Comparison of ENCODE assay signal across 25 cellular contexts in the genomic region with DNA sequence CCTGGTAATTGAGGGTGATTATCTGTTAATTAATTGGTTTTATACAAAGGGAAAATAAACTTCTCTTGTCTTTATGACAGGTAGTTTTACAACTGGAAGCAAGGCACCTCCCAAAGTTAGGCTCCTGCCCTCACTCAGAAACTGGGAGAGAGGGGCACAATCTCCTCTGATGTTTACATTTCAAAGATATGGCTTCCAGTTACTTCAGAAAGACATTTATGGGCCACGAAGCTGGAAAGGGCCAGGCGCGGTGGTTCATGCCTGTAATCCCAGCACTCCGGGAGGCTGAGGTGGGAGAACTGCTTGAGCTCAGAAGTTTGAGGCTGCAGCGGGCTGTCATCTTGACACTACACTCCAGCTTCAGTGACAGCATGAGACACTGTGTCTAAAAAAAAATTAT.
"Had no signal": no experiment of that assay in that cellular context is flagged by ENCODE, and none has a peak within 500 bp of the region (broad histone marks: within the 10 kb centered on the region; RNA-seq: fewer than 3 reads in every experiment).

No MANE protein-coding gene starts in this region.

- H3K9me3 Mint-ChIP-seq: immature natural killer cell; mesothelial cell of epicardium; naive B cell; naive thymus-derived CD8-positive, alpha-beta T cell had no signal

- H3K36me3 Mint-ChIP-seq: immature natural killer cell; mesothelial cell of epicardium; naive thymus-derived CD8-positive, alpha-beta T cell had no signal

- H3K4me1 ChIP-seq: esophagus muscularis mucosa, foreskin keratinocyte, gastroesophageal sphincter had no signal

- H3K27ac Mint-ChIP-seq: mesothelial cell of epicardium; naive thymus-derived CD8-positive, alpha-beta T cell had no signal

- H3K79me2 ChIP-seq: hepatocyte had no signal

- H3K4me2 ChIP-seq: hepatocyte had no signal

- DNase-seq: dermis blood vessel endothelial cell; dorsolateral prefrontal cortex; effector CD4-positive, alpha-beta T cell; effector memory CD4-positive, alpha-beta T cell; foreskin keratinocyte; heart left ventricle; hypothalamus; immature natural killer cell; islet precursor cell; kidney; kidney glomerular epithelial cell; left lung; left ventricle myocardium superior; lower lobe of right lung; mesenchymal stem cell; mucosa of descending colon; naive B cell; naive thymus-derived CD8-positive, alpha-beta T cell had no signal

- H3K36me3 ChIP-seq: esophagus muscularis mucosa, gastroesophageal sphincter, heart left ventricle, left lung, lower lobe of right lung had no signal

- H3K9me3 ChIP-seq: esophagus muscularis mucosa, gastroesophageal sphincter, heart left ventricle, left lung, lower lobe of right lung, mucosa of descending colon had no signal

- H2AFZ ChIP-seq: hepatocyte had no signal

- H3K27ac ChIP-seq: coronary artery, esophagus muscularis mucosa, foreskin keratinocyte, gastroesophageal sphincter, heart left ventricle, hepatocyte, left lung, lower lobe of right lung had no signal

- H3K4me3 Mint-ChIP-seq: immature natural killer cell; mesothelial cell of epicardium; naive B cell; naive thymus-derived CD8-positive, alpha-beta T cell had no signal

- H3K4me3 ChIP-seq: coronary artery, dorsolateral prefrontal cortex, esophagus muscularis mucosa, gastroesophageal sphincter, heart left ventricle, hepatocyte, left lung, lower lobe of right lung, mucosa of descending colon had no signal

- FAIRE-seq: endothelial cell of umbilical vein, frontal cortex, kidney had no signal

- H3K27me3 ChIP-seq: dorsolateral prefrontal cortex, esophagus muscularis mucosa, gastroesophageal sphincter, heart left ventricle, hepatocyte, left lung had no signal

- ATAC-seq: foreskin keratinocyte; gastroesophageal sphincter; heart left ventricle; left lung; left ventricle myocardium superior; lower lobe of right lung; mucosa of descending colon; naive thymus-derived CD8-positive, alpha-beta T cell had no signal
